8 cellular contexts compared by ENCODE assay signal in the genomic region with DNA sequence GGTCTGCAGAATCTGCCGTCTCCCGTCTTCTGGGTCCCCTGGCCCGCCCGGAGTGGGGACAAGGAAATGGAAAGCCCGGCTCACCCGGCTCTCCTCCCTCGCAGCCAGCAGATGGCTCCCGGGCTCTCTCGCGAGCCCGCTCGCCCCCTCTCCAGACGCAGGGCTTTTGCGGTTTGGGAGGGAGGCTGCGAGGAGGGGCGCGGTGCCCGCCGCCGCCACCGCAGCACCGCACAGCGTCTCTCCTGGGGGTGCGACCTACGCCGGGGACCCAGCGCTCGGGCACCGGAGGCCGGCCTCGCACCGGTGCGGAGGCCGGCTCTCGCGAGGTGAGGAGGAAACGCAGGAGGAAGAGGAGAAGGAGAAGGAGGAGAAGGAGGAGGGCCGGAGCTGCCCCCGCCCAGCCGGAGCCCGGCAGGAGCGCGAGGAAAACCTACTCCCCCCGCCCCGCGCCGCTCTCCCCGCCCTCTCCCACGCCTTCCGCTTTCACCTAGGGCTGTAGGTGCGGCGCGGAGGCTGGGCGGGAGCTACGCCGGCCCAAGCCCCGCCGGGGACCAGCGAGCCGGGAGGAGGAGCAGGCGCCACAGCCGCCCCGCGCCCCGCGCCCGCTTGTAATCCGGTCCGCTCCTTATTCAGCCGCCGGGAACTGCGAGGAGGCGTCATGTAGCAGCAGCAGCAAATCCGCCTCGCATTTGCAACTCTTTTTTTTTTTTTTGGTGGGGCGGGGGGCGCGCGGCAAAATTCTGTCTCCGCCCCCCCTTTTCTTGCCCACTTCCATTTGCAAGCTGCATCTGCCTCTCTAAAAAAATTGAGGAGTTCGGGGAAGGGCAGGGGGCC.
DNase-seq lines count a peak whose midpoint lies in the region; ATAC-seq and TF ChIP-seq lines count a peak whose summit lies in the region.

A gene (plus strand): TSS at position 461 of the 834 bp plus-strand sequence. CDS start 422 bp downstream, outside the sequence.

- H3K4me3 ChIP-seq in retinal pigment epithelial cell (ENCODE audit: low read length) = peak within 1 kb of the TSS; percentile 64

- TF ChIP-seq CTCF in retinal pigment epithelial cell (conservative IDR thresholded peaks at IDR 0.05; ENCODE audit: low read depth, low read length) = peak; percentile 77

- peak; percentile 94 for DNase-seq in NCI-H146 (lab: John Stamatoyannopoulos, UW)
- DNase-seq in T-helper 22 cell (ENCODE audit: low read depth) = peak; percentile 62
- DNase-seq in astrocyte of the hippocampus (ENCODE audit: low read depth, low spot score) = peak; percentile 91
- DNase-seq in hypothalamus (lab: John Stamatoyannopoulos, UW) = peak in 48 of 51 donors; percentile 17 to 84 (median 59)
- DNase-seq in retinal pigment epithelial cell (ENCODE audit: low read depth) = peak; percentile 26
- DNase-seq in NK-92 (lab: John Stamatoyannopoulos, UW; ENCODE audit: unreplicated experiment) = no peak

- TF ChIP-seq POLR2A in GM15510 (IDR thresholded peaks at IDR 0.05; ENCODE audit: borderline replicate concordance, extremely low read depth, insufficient read length) = peak; percentile 38

- ATAC-seq in HG02840 (IDR thresholded peaks at IDR 0.05; ENCODE audit: low FRiP score, unreplicated experiment) = peak; percentile 64
